1 cellular context compared by ENCODE assay signal in genomic region chr1:180194546-180195207, GRCh38.
TF ChIP-seq lines count a peak whose summit lies in the region.

No MANE protein-coding gene starts in this region.

TF ChIP-seq in H1, 55 proteins besides CTCF, POLR2A, EP300 and RAD21:
- no peak for TF ChIP-seq POU5F1 (IDR thresholded peaks at IDR 0.05; ENCODE audit: low read depth, low read length)
- 0 out of 2 replicates have a peak, but pooled peaks have one; percentile 32 for TF ChIP-seq MAX (IDR thresholded peaks at IDR 0.05)
- TF ChIP-seq KDM5A (IDR thresholded peaks at IDR 0.05; ENCODE audit: low read length) = no peak
